9 cellular contexts compared by ENCODE assay signal in genomic region chr14:35123388-35123703, GRCh38. TPM values are rescaled to one million over a fixed set of nuclear protein-coding genes. Genes with fewer than 3 reads are reported as not detected.
DNase-seq lines count a peak whose midpoint lies in the region; ATAC-seq and TF ChIP-seq lines count a peak whose summit lies in the region.
"Had no signal": no experiment of that assay in that cellular context is flagged by ENCODE, and none has a peak within 500 bp of the region (broad histone marks: within the 10 kb centered on the region; RNA-seq: fewer than 3 reads in every experiment).

No MANE protein-coding gene starts in this region.

- H3K9me3 Mint-ChIP-seq in CD8-positive, alpha-beta memory T cell = no peaks in the 10 kb centered on the region

- H3K36me3 ChIP-seq in CD8-positive, alpha-beta memory T cell (ENCODE audit: insufficient read depth, low read length) = no peaks in the 10 kb centered on the region
- H3K36me3 ChIP-seq in NT2/D1 (ENCODE audit: insufficient read depth, insufficient read length, low read length) = peaks cover 17% of the 10 kb centered on the region
- H3K36me3 ChIP-seq in endocrine pancreas (ENCODE audit: control insufficient read depth, insufficient read depth, low read length) = no peaks in the 10 kb centered on the region
- H3K36me3 ChIP-seq in neutrophil = peaks cover 14% of the 10 kb centered on the region

- H3K4me3 Mint-ChIP-seq in CD8-positive, alpha-beta memory T cell = peak overlapping the region; percentile 95 to 99 (median 98)

- H3K27ac ChIP-seq in CD8-positive, alpha-beta memory T cell (ENCODE audit: low read depth, low read length) = peak overlapping the region; percentile 99
- H3K27ac ChIP-seq in neutrophil = peak overlapping the region; percentile 91

- H3K27me3 Mint-ChIP-seq in CD8-positive, alpha-beta memory T cell = peaks cover 0 to 4% of the 10 kb centered on the region in 2 donors

- H3K4me3 ChIP-seq in CD8-positive, alpha-beta memory T cell (ENCODE audit: low read length) = peak overlapping the region; percentile 95
- H3K4me3 ChIP-seq in NT2/D1 (ENCODE audit: insufficient read length, low read depth) = peak overlapping the region; percentile 67
- H3K4me3 ChIP-seq in endocrine pancreas (ENCODE audit: control insufficient read depth, insufficient read depth, low read length) = peak overlapping the region; percentile 96
- H3K4me3 ChIP-seq in neutrophil (ENCODE audit: low read depth in 1 of 2, low read length in 1 of 2) = peak overlapping the region; percentile 71 to 97

- H3K27me3 ChIP-seq in CD8-positive, alpha-beta memory T cell (ENCODE audit: insufficient read depth, low read length, poor library complexity, severe bottlenecking) = no peaks in the 10 kb centered on the region
- no peaks in the 10 kb centered on the region for H3K27me3 ChIP-seq in NT2/D1 (ENCODE audit: insufficient read depth, insufficient read length)
- no peaks in the 10 kb centered on the region for H3K27me3 ChIP-seq in endocrine pancreas (ENCODE audit: control insufficient read depth, insufficient read depth, low read length)
- no peaks in the 10 kb centered on the region for H3K27me3 ChIP-seq in neutrophil

- H3K4me1 Mint-ChIP-seq in CD8-positive, alpha-beta memory T cell = peaks cover 63 to 90% (median 90%) of the 10 kb centered on the region in 3 donors

- peak overlapping the region; percentile 99 to 100 (median 100) for H3K27ac Mint-ChIP-seq in CD8-positive, alpha-beta memory T cell

- peaks cover 0 to 55% (median 17%) of the 10 kb centered on the region in 3 donors for H3K36me3 Mint-ChIP-seq in CD8-positive, alpha-beta memory T cell

- peaks cover 48% of the 10 kb centered on the region for H3K4me1 ChIP-seq in CD8-positive, alpha-beta memory T cell (ENCODE audit: insufficient read depth, low read length)
- H3K4me1 ChIP-seq in NT2/D1 (ENCODE audit: insufficient read depth, insufficient read length) (no peaks in the 10 kb centered on the region), endocrine pancreas (ENCODE audit: control insufficient read depth, insufficient read depth, low read length) (peaks cover 12% of the 10 kb centered on the region), neutrophil (ENCODE audit: control insufficient read depth in 1 of 2, insufficient read depth in 1 of 2, low read depth in 1 of 2, low read length in 1 of 2) (peaks cover 53 to 59% of the 10 kb centered on the region in 2 experiments)

- peak overlapping the region; percentile 92 for H3K9ac ChIP-seq in NT2/D1 (ENCODE audit: insufficient read length, low read depth)
- peak overlapping the region; percentile 95 for H3K9ac ChIP-seq in endocrine pancreas (ENCODE audit: control insufficient read depth, insufficient read depth, low read length)

- ATAC-seq in GM18873 (IDR thresholded peaks at IDR 0.05; ENCODE audit: low FRiP score, unreplicated experiment) = no peak

- POLR2A ChIA-PET in CD8-positive, alpha-beta memory T cell (lab: Charles Lee) = interaction anchor here (0.6 to 4.1 kb wide), 4 partner anchors 25 to 293 kb away, joined by 4 to 37 read pairs (median 16); partner anchors contain the start of genes FAM177A1 and NFKBIA

- DNase-seq in CD8-positive, alpha-beta memory T cell = no peak
- no peak for DNase-seq in NT2/D1 (ENCODE audit: low read depth, low spot score)
- no peak for DNase-seq in medulla oblongata (ENCODE audit: extremely low spot score)
- DNase-seq in glomerular visceral epithelial cell (ENCODE audit: extremely low spot score) = no peak
- no peak for DNase-seq in NCI-H526 (lab: John Stamatoyannopoulos, UW)
- DNase-seq: midbrain had no signal

- CTCF ChIA-PET in CD8-positive, alpha-beta memory T cell (lab: Charles Lee) = interaction anchor here (0.6 to 2.0 kb wide), 8 partner anchors 9 to 451 kb away, joined by 3 to 9 read pairs (median 3); partner anchors contain the start of gene NFKBIA

- H3K9me3 ChIP-seq in CD8-positive, alpha-beta memory T cell (ENCODE audit: low read length) = no peaks in the 10 kb centered on the region
- H3K9me3 ChIP-seq in NT2/D1 (ENCODE audit: insufficient read depth, low read length) (no peaks in the 10 kb centered on the region), endocrine pancreas (ENCODE audit: control insufficient read depth, low read length) (no peaks in the 10 kb centered on the region), neutrophil (no peaks in the 10 kb centered on the region)

- TF ChIP-seq CTCF in neutrophil (IDR thresholded peaks at IDR 0.05) = no peak

RNA-seq across cellular contexts. Expression of gene PRORP, which starts 1.0 kb away (rescaled TPM):
- 10 to 100 TPM; 36.2 to 39.9 TPM for total RNA-seq in CD8-positive, alpha-beta memory T cell
- 59.2 TPM for polyA plus RNA-seq in CD8-positive, alpha-beta memory T cell

RNA-seq across cellular contexts. Expression of gene PPP2R3C, which starts 1.6 kb away (rescaled TPM):
- total RNA-seq in CD8-positive, alpha-beta memory T cell = 10 to 100 TPM; 46.9 to 48.1 TPM
- 78.6 TPM for polyA plus RNA-seq in CD8-positive, alpha-beta memory T cell
